Comparison of ENCODE assay signal across 27 cellular contexts in genomic region chr3:106533097-106533496, GRCh38.
A peak's percentile ranks its signal among the peaks of the same experiment; 100 is the strongest.
DNase-seq lines count a peak whose midpoint lies in the region; ATAC-seq and TF ChIP-seq lines count a peak whose summit lies in the region.
"Had no signal": no experiment of that assay in that cellular context is flagged by ENCODE, and none has a peak within 500 bp of the region (broad histone marks: within the 10 kb centered on the region; RNA-seq: fewer than 3 reads in every experiment).

No MANE protein-coding gene starts in this region.

- H3K4me1 Mint-ChIP-seq in activated T-cell treated with anti-CD3 and anti-CD28 coated beads, Interleukin-2, amount 50 U/mL, for 24 hours (ENCODE audit: low read depth): peaks cover 38% of the 10 kb centered on the region
- peaks cover 27% of the 10 kb centered on the region for H3K4me1 Mint-ChIP-seq in activated T-helper 17 cell treated with anti-CD3 and anti-CD28 coated beads, Interleukin-2, amount 50 U/mL, for 72 hours
- peaks cover 11% of the 10 kb centered on the region for H3K4me1 Mint-ChIP-seq in T-helper 2 cell treated with Interferon-gamma antibody and Interleukin-4, amounts not matched to agents 5 μg/mL and 100 μg/mL, for 36 hours (ENCODE audit: low read depth)

- no peak for DNase-seq in activated T-cell treated with anti-CD3 and anti-CD28 coated beads, Interleukin-2, amount 50 U/mL, for 24 hours
- no peak for DNase-seq in activated T-cell treated with anti-CD3 and anti-CD28 coated beads for 4 hours
- peak; percentile 20 for DNase-seq in GM03348 (ENCODE audit: low spot score)
- DNase-seq in osteoblast (ENCODE audit: insufficient read length, low spot score, missing footprints): no peak
- DNase-seq in RKO (ENCODE audit: low spot score): no peak
- DNase-seq in T-helper 2 cell treated with Interferon-gamma antibody and Interleukin-4, amounts not matched to agents 5 μg/mL and 100 μg/mL, for 36 hours (ENCODE audit: low spot score): no peak
- DNase-seq: activated B cell treated with CpG ODN at 0.5 μM for 24 hours; activated gamma-delta T cell treated with Interleukin-2 at 50 U/mL for 16 hours; activated T-cell treated with anti-CD3 and anti-CD28 coated beads, Interleukin-2, amount 50 U/mL, for 4 hours; C1 segment of cervical spinal cord; DMS153; dorsolateral prefrontal cortex; esophagus squamous epithelium; hypothalamus; IMR-90; lower lobe of right lung; naive thymus-derived CD8-positive, alpha-beta T cell; NCI-H1105; NCI-H187 treated with DMSO at 0.1 percent for 48 hours; NCI-H2171; occipital lobe; sigmoid colon; stimulated activated CD4-positive, alpha-beta T cell treated with anti-CD3 and anti-CD28 coated beads, Interleukin-12 subunit alpha, Interleukin-12 subunit beta, amount 100 ng/mL, for 4 hours; stimulated activated CD4-positive, alpha-beta T cell treated with anti-CD3 and anti-CD28 coated beads, Interleukin-2, amount 100 ng/mL, for 48 hours; transverse colon had no signal

- no peaks in the 10 kb centered on the region for H3K9me3 ChIP-seq in osteoblast (ENCODE audit: low read depth, low read length)
- H3K9me3 ChIP-seq: esophagus squamous epithelium, lower lobe of right lung, sigmoid colon, transverse colon had no signal

- peaks cover 50% of the 10 kb centered on the region for H3K9me3 Mint-ChIP-seq in activated T-cell treated with anti-CD3 and anti-CD28 coated beads, Interleukin-2, amount 50 U/mL, for 24 hours
- peaks cover 19% of the 10 kb centered on the region for H3K9me3 Mint-ChIP-seq in activated T-helper 17 cell treated with anti-CD3 and anti-CD28 coated beads, Interleukin-2, amount 50 U/mL, for 72 hours
- peaks cover 37% of the 10 kb centered on the region for H3K9me3 Mint-ChIP-seq in T-helper 2 cell treated with Interferon-gamma antibody and Interleukin-4, amounts not matched to agents 5 μg/mL and 100 μg/mL, for 36 hours

- H2AFZ ChIP-seq in osteoblast (ENCODE audit: low read length): peak overlapping the region; percentile 9

- peaks cover 3% of the 10 kb centered on the region for H3K27me3 Mint-ChIP-seq in activated T-cell treated with anti-CD3 and anti-CD28 coated beads, Interleukin-2, amount 50 U/mL, for 24 hours
- no peaks in the 10 kb centered on the region for H3K27me3 Mint-ChIP-seq in activated T-helper 17 cell treated with anti-CD3 and anti-CD28 coated beads, Interleukin-2, amount 50 U/mL, for 72 hours
- no peaks in the 10 kb centered on the region for H3K27me3 Mint-ChIP-seq in T-helper 2 cell treated with Interferon-gamma antibody and Interleukin-4, amounts not matched to agents 5 μg/mL and 100 μg/mL, for 36 hours (ENCODE audit: low read depth)
- H3K27me3 Mint-ChIP-seq: naive thymus-derived CD8-positive, alpha-beta T cell had no signal

- no peaks in the 10 kb centered on the region for H4K20me1 ChIP-seq in osteoblast (ENCODE audit: insufficient read depth, low read length)

- no peaks in the 10 kb centered on the region for H3K79me2 ChIP-seq in osteoblast (ENCODE audit: insufficient read depth, low read length)

- no peak overlapping the region for H3K27ac ChIP-seq in osteoblast (ENCODE audit: low read depth, low read length)
- H3K27ac ChIP-seq: dorsolateral prefrontal cortex, esophagus squamous epithelium, lower lobe of right lung, transverse colon had no signal

- no peaks in the 10 kb centered on the region for H3K36me3 ChIP-seq in osteoblast (ENCODE audit: insufficient read depth, low read length)
- H3K36me3 ChIP-seq: esophagus squamous epithelium, lower lobe of right lung, sigmoid colon, transverse colon had no signal

- no peak overlapping the region for H3K4me3 Mint-ChIP-seq in activated T-cell treated with anti-CD3 and anti-CD28 coated beads, Interleukin-2, amount 50 U/mL, for 24 hours
- H3K4me3 Mint-ChIP-seq in activated T-helper 17 cell treated with anti-CD3 and anti-CD28 coated beads, Interleukin-2, amount 50 U/mL, for 72 hours: peak overlapping the region; percentile 64
- no peak overlapping the region for H3K4me3 Mint-ChIP-seq in T-helper 2 cell treated with Interferon-gamma antibody and Interleukin-4, amounts not matched to agents 5 μg/mL and 100 μg/mL, for 36 hours
- H3K4me3 Mint-ChIP-seq: activated B cell treated with CpG ODN at 0.5 μM for 24 hours; activated T-cell treated with anti-CD3 and anti-CD28 coated beads, Interleukin-2, amount 50 U/mL, for 4 hours; naive thymus-derived CD8-positive, alpha-beta T cell had no signal

- H3K27ac Mint-ChIP-seq in activated T-cell treated with anti-CD3 and anti-CD28 coated beads, Interleukin-2, amount 50 U/mL, for 24 hours: peak overlapping the region; percentile 68
- H3K27ac Mint-ChIP-seq in activated T-helper 17 cell treated with anti-CD3 and anti-CD28 coated beads, Interleukin-2, amount 50 U/mL, for 72 hours: no peak overlapping the region
- no peak overlapping the region for H3K27ac Mint-ChIP-seq in T-helper 2 cell treated with Interferon-gamma antibody and Interleukin-4, amounts not matched to agents 5 μg/mL and 100 μg/mL, for 36 hours
- H3K27ac Mint-ChIP-seq: activated B cell treated with CpG ODN at 0.5 μM for 24 hours had no signal

- no peaks in the 10 kb centered on the region for H3K4me1 ChIP-seq in osteoblast (ENCODE audit: insufficient read depth, low read length)
- H3K4me1 ChIP-seq: lower lobe of right lung, sigmoid colon, transverse colon had no signal

- H3K36me3 Mint-ChIP-seq in activated T-cell treated with anti-CD3 and anti-CD28 coated beads, Interleukin-2, amount 50 U/mL, for 24 hours (ENCODE audit: low read depth): peaks cover 10% of the 10 kb centered on the region
- H3K36me3 Mint-ChIP-seq in activated T-helper 17 cell treated with anti-CD3 and anti-CD28 coated beads, Interleukin-2, amount 50 U/mL, for 72 hours (ENCODE audit: low read depth): no peaks in the 10 kb centered on the region
- peaks cover 14% of the 10 kb centered on the region for H3K36me3 Mint-ChIP-seq in T-helper 2 cell treated with Interferon-gamma antibody and Interleukin-4, amounts not matched to agents 5 μg/mL and 100 μg/mL, for 36 hours (ENCODE audit: low read depth)

- no peaks in the 10 kb centered on the region for H3K27me3 ChIP-seq in osteoblast (ENCODE audit: insufficient read depth, low read length)
- H3K27me3 ChIP-seq: dorsolateral prefrontal cortex, esophagus squamous epithelium, sigmoid colon, transverse colon had no signal

- no peak overlapping the region for H3K4me3 ChIP-seq in osteoblast (ENCODE audit: insufficient read depth, low read length)
- H3K4me3 ChIP-seq: dorsolateral prefrontal cortex, esophagus squamous epithelium, lower lobe of right lung, sigmoid colon, transverse colon had no signal

- no peak for ATAC-seq in activated T-helper 17 cell treated with anti-CD3 and anti-CD28 coated beads, Interleukin-2, amount 50 U/mL, for 72 hours (replicated peaks)
- ATAC-seq: activated T-cell treated with anti-CD3 and anti-CD28 coated beads, Interleukin-2, amount 50 U/mL, for 4 hours; HCT116; lower lobe of right lung; naive thymus-derived CD8-positive, alpha-beta T cell had no signal

- no peak overlapping the region for H3K4me2 ChIP-seq in osteoblast (ENCODE audit: insufficient read depth, low read length)

- TF ChIP-seq CTCF in osteoblast (IDR thresholded peaks at IDR 0.05; ENCODE audit: extremely low read depth, low read depth, low read length): no peak
